15 cellular contexts compared by ENCODE assay signal in genomic region chr2:69231760-69232277, GRCh38.
"Had no signal": no experiment of that assay in that cellular context is flagged by ENCODE, and none has a peak within 500 bp of the region (broad histone marks: within the 10 kb centered on the region; RNA-seq: fewer than 3 reads in every experiment).

No MANE protein-coding gene starts in this region.

- H3K4me1 ChIP-seq: pancreas, testis, uterus had no signal

- H3K27me3 ChIP-seq: cardiac muscle cell, heart right ventricle, pancreas, testis, uterus had no signal

- H3K9me3 Mint-ChIP-seq: activated CD4-positive, alpha-beta T cell treated with anti-CD3 and anti-CD28 coated beads, Interleukin-2, amount 10 ng/mL, durations not matched to agents 7 days and 5 days; activated naive CD4-positive, alpha-beta T cell treated with anti-CD3 and anti-CD28 coated beads, Interleukin-2, amount 10 ng/mL, durations not matched to agents 7 days and 5 days; activated T-helper 2 cell treated with anti-CD3 and anti-CD28 coated beads, Interferon-gamma antibody, Interleukin-2, Interleukin-4, amounts not matched to agents 10 μg/mL and 5 μg/mL and 100 μg/mL, durations not matched to agents 14 hours and 24 hours and 36 hours; neural crest cell; stimulated activated naive CD8-positive, alpha-beta T cell treated with anti-CD3 and anti-CD28 coated beads, Interleukin-15, amount 100 ng/mL, for 72 hours had no signal

- H3K4me3 ChIP-seq: cardiac muscle cell, heart right ventricle, pancreas, testis, uterus had no signal

- H3K36me3 Mint-ChIP-seq: activated naive CD4-positive, alpha-beta T cell treated with anti-CD3 and anti-CD28 coated beads, Interleukin-2, amount 10 ng/mL, durations not matched to agents 7 days and 5 days had no signal

- H3K9me3 ChIP-seq: pancreas, testis, uterus had no signal

- H3K27ac ChIP-seq: cardiac muscle cell, heart right ventricle, pancreas, testis, uterus had no signal

- FAIRE-seq: keratinocyte had no signal

- DNase-seq: activated B cell treated with CpG ODN at 0.5 μM for 24 hours; activated CD4-positive, alpha-beta T cell treated with anti-CD3 and anti-CD28 coated beads, Interleukin-2, amount 10 ng/mL, durations not matched to agents 7 days and 5 days; activated naive CD4-positive, alpha-beta T cell treated with anti-CD3 and anti-CD28 coated beads, Interleukin-2, amount 10 ng/mL, durations not matched to agents 7 days and 5 days; effector CD4-positive, alpha-beta T cell; heart right ventricle; left ventricle myocardium superior; pancreas; stimulated activated CD4-positive, alpha-beta T cell treated with anti-CD3 and anti-CD28 coated beads, Interleukin-4, amount 100 ng/mL, for 24 hours; stimulated activated naive CD8-positive, alpha-beta T cell treated with anti-CD3 and anti-CD28 coated beads, Interleukin-15, amount 100 ng/mL, for 72 hours; testis; uterus had no signal

- H3K36me3 ChIP-seq: cardiac muscle cell, heart right ventricle, pancreas, uterus had no signal

- H3K4me3 Mint-ChIP-seq: activated B cell treated with CpG ODN at 0.5 μM for 24 hours; activated CD4-positive, alpha-beta T cell treated with anti-CD3 and anti-CD28 coated beads, Interleukin-2, amount 10 ng/mL, durations not matched to agents 7 days and 5 days; activated naive CD4-positive, alpha-beta T cell treated with anti-CD3 and anti-CD28 coated beads, Interleukin-2, amount 10 ng/mL, durations not matched to agents 7 days and 5 days; neural crest cell; stimulated activated naive CD8-positive, alpha-beta T cell treated with anti-CD3 and anti-CD28 coated beads, Interleukin-15, amount 100 ng/mL, for 72 hours had no signal

- ATAC-seq: heart right ventricle; left ventricle myocardium superior; pancreas; stimulated activated naive CD8-positive, alpha-beta T cell treated with anti-CD3 and anti-CD28 coated beads, Interleukin-15, amount 100 ng/mL, for 72 hours had no signal

- H3K4me1 Mint-ChIP-seq: activated B cell treated with CpG ODN at 0.5 μM for 24 hours; activated CD4-positive, alpha-beta T cell treated with anti-CD3 and anti-CD28 coated beads, Interleukin-2, amount 10 ng/mL, durations not matched to agents 7 days and 5 days; activated naive CD4-positive, alpha-beta T cell treated with anti-CD3 and anti-CD28 coated beads, Interleukin-2, amount 10 ng/mL, durations not matched to agents 7 days and 5 days; neural crest cell; stimulated activated naive CD8-positive, alpha-beta T cell treated with anti-CD3 and anti-CD28 coated beads, Interleukin-15, amount 100 ng/mL, for 72 hours had no signal

- H3K27ac Mint-ChIP-seq: activated B cell treated with CpG ODN at 0.5 μM for 24 hours; activated CD4-positive, alpha-beta T cell treated with anti-CD3 and anti-CD28 coated beads, Interleukin-2, amount 10 ng/mL, durations not matched to agents 7 days and 5 days; activated naive CD4-positive, alpha-beta T cell treated with anti-CD3 and anti-CD28 coated beads, Interleukin-2, amount 10 ng/mL, durations not matched to agents 7 days and 5 days; activated T-helper 2 cell treated with anti-CD3 and anti-CD28 coated beads, Interferon-gamma antibody, Interleukin-2, Interleukin-4, amounts not matched to agents 10 μg/mL and 5 μg/mL and 100 μg/mL, durations not matched to agents 14 hours and 24 hours and 36 hours; stimulated activated naive CD8-positive, alpha-beta T cell treated with anti-CD3 and anti-CD28 coated beads, Interleukin-15, amount 100 ng/mL, for 72 hours had no signal
